In the genomic region with DNA sequence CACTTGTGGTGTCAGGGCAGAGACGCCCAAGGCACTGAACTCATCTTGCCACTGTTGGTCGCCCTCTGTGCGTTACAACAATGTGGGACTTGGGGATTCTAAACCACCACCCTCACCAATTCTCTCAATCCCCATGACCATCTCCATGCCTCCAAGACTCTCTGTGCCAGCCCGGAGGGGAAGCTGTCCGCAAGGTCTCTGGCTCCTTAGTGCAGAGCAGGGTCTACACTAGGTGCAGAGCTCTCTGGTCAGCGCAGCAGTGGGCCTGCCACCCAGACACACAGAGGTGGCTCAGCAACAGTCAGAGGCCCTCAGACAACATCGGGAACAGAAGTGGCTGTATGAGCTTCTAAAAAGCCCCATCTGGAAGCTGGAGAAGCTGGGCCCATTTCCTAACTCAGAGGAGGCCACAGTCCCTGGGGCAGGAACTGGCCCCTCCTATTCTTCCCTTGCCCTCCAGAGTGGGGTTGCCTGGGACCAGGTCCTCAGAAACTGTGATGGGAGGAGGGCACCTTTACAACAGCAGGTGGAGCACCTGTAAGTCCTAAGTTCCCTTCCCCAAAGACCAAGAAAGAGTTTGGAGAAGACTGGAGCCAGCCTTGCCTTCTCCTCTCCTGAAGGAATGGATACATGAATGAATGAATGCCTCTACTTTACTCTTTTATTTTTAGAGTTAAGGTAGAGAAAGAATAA, we compare ENCODE assay signal across 17 cellular contexts.
"Had no signal": no experiment of that assay in that cellular context is flagged by ENCODE, and none has a peak within 500 bp of the region (broad histone marks: within the 10 kb centered on the region; RNA-seq: fewer than 3 reads in every experiment).

No MANE protein-coding gene starts in this region.

- DNase-seq: activated CD4-positive, alpha-beta T cell treated with anti-CD3 and anti-CD28 coated beads for 1 hour; activated CD4-positive, alpha-beta T cell treated with anti-CD3 and anti-CD28 coated beads, Interleukin-2, amount 50 U/mL, for 48 hours; amniotic stem cell; body of pancreas; central memory CD4-positive, alpha-beta T cell; colonic mucosa; foreskin fibroblast; immature natural killer cell; lower lobe of right lung; right lobe of liver; spleen; stimulated activated CD4-positive, alpha-beta T cell treated with anti-CD3 and anti-CD28 coated beads, Interleukin-1b, Interleukin-23, amount 100 ng/mL, for 48 hours; T-helper 1 cell; T1000 had no signal

- ATAC-seq: body of pancreas, lower lobe of right lung had no signal

- H3K27me3 ChIP-seq: body of pancreas, colonic mucosa, right lobe of liver, spleen, tibial nerve had no signal

- H3K27me3 Mint-ChIP-seq: activated naive CD4-positive, alpha-beta T cell treated with anti-CD3 and anti-CD28 coated beads, Interleukin-2, amount 50 U/mL, for 24 hours had no signal

- H3K4me3 Mint-ChIP-seq: activated naive CD4-positive, alpha-beta T cell treated with anti-CD3 and anti-CD28 coated beads, Interleukin-2, amount 50 U/mL, for 24 hours; immature natural killer cell had no signal

- H3K36me3 ChIP-seq: colonic mucosa, lower lobe of right lung, right lobe of liver, spleen, tibial nerve had no signal

- H3K4me1 Mint-ChIP-seq: immature natural killer cell had no signal

- H3K27ac ChIP-seq: body of pancreas, colonic mucosa, lower lobe of right lung, right lobe of liver, spleen, tibial nerve had no signal

- H3K4me1 ChIP-seq: colonic mucosa, lower lobe of right lung, right lobe of liver, spleen had no signal

- H3K9me3 Mint-ChIP-seq: activated naive CD4-positive, alpha-beta T cell treated with anti-CD3 and anti-CD28 coated beads, Interleukin-2, amount 50 U/mL, for 24 hours; immature natural killer cell had no signal

- FAIRE-seq: endothelial cell of umbilical vein had no signal

- H3K27ac Mint-ChIP-seq: activated naive CD4-positive, alpha-beta T cell treated with anti-CD3 and anti-CD28 coated beads, Interleukin-2, amount 50 U/mL, for 24 hours had no signal

- H3K4me3 ChIP-seq: body of pancreas, colonic mucosa, lower lobe of right lung, right lobe of liver, spleen, tibial nerve had no signal

- H3K9me3 ChIP-seq: body of pancreas, colonic mucosa, lower lobe of right lung, right lobe of liver, spleen, tibial nerve had no signal

- H3K36me3 Mint-ChIP-seq: activated naive CD4-positive, alpha-beta T cell treated with anti-CD3 and anti-CD28 coated beads, Interleukin-2, amount 50 U/mL, for 24 hours; immature natural killer cell had no signal
